1 cellular context compared by ENCODE assay signal in the genomic region with DNA sequence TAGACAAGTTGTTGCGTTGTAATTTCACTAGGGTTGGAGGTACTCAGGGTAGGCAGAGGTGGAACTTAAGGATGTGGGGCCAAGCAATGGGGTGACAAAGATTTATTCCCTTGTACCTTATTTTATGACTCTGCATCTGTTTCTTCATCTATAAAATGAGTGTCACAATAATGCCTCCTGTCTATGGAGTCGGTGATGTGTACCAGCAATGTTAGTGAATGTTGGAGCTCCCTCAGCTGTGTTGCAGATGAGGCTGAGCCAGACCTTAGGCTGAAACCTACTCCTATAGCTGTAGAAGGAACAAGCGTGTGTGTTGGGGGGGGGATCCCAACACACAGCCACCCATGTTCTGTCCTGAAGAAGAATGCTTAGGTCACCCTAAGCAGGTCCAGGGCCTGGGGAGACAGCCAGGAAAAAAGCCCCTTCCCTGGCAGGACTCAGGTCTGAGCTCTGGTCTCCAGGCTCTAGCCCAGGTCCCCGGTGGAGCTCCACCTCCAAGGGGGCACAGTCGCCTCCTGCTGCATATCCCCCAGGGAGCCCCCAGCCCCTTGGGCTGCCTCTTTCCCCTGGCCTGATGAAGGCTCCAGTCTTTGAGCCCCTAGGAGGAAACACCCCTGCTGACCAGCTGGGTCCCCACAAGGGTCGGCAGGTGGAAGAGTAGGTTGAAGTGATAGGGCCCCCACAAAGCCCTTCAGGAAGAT.
TF ChIP-seq lines count a peak whose summit lies in the region.

No MANE protein-coding gene starts in this region.

TF ChIP-seq in SK-N-SH treated with all-trans-retinoic acid at 6 μM for 48 hours, 23 proteins besides CTCF, POLR2A, EP300 and RAD21 (continued from another document):
- TF ChIP-seq SNAI2 (CRISPR knock-in tag; IDR thresholded peaks at IDR 0.05) (no peak), CSDC2 (CRISPR knock-in tag; IDR thresholded peaks at IDR 0.05) (no peak), ARNTL (CRISPR knock-in tag; IDR thresholded peaks at IDR 0.05; ENCODE audit: borderline replicate concordance, low read depth) (no peak), RARB (CRISPR knock-in tag; IDR thresholded peaks at IDR 0.05) (no peak), ZNF70 (CRISPR knock-in tag; IDR thresholded peaks at IDR 0.05) (no peak), TCF4 (CRISPR knock-in tag; IDR thresholded peaks at IDR 0.05; ENCODE audit: borderline replicate concordance) (no peak)
- TF ChIP-seq, protein P1, sequence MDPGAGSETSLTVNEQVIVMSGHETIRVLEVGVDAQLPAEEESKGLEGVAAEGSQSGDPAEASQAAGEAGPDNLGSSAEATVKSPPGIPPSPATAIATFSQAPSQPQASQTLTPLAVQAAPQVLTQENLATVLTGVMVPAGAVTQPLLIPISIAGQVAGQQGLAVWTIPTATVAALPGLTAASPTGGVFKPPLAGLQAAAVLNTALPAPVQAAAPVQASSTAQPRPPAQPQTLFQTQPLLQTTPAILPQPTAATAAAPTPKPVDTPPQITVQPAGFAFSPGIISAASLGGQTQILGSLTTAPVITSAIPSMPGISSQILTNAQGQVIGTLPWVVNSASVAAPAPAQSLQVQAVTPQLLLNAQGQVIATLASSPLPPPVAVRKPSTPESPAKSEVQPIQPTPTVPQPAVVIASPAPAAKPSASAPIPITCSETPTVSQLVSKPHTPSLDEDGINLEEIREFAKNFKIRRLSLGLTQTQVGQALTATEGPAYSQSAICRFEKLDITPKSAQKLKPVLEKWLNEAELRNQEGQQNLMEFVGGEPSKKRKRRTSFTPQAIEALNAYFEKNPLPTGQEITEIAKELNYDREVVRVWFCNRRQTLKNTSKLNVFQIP (CRISPR knock-in tag; IDR thresholded peaks at IDR 0.05; ENCODE audit: borderline replicate concordance, low read depth), result no peak
